Comparison of ENCODE assay signal across 33 cellular contexts in the genomic region with DNA sequence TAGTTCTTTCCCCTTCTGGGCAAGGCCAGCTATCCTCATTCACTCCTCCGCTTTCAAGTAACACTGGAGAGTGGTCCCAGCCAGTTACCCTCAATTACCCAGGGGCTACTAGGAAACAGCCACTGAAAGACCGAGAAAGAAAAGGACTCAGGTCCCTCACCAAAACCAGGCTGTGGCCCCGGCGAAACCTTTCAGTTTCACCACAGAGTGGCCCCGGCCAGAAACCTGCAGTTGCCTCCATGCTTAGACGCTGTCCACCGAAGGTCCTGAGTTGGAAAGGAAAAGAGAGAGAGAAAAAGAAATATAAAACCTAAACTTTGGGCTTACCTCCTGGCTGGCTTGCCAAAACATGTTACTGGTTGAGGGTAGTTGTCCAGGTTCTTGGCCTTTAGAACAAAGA. TPM values are rescaled to one million over a fixed set of nuclear protein-coding genes. Genes with fewer than 3 reads are reported as not detected.
"Had no signal": no experiment of that assay in that cellular context is flagged by ENCODE, and none has a peak within 500 bp of the region (broad histone marks: within the 10 kb centered on the region; RNA-seq: fewer than 3 reads in every experiment).

No MANE protein-coding gene starts in this region.

- H3K27me3 Mint-ChIP-seq: activated naive CD4-positive, alpha-beta T cell treated with anti-CD3 and anti-CD28 coated beads, Interleukin-2, amount 10 ng/mL, durations not matched to agents 7 days and 5 days; central memory CD8-positive, alpha-beta T cell had no signal

- H3K9me3 Mint-ChIP-seq: activated CD4-positive, alpha-beta memory T cell treated with anti-CD3 and anti-CD28 coated beads for 36 hours; activated naive CD4-positive, alpha-beta T cell treated with anti-CD3 and anti-CD28 coated beads, Interleukin-2, amount 10 ng/mL, durations not matched to agents 7 days and 5 days; activated T-cell treated with anti-CD3 and anti-CD28 coated beads, Interleukin-2, amount 50 U/mL, for 4 hours; activated T-helper 1 cell treated with anti-CD3 and anti-CD28 coated beads, Interleukin-12 subunit alpha, Interleukin-12 subunit beta, Interleukin-2, Interleukin-4 antibody, amounts not matched to agents 30 ng/mL and 10 ng/mL and 1 ng/mL, durations not matched to agents 14 hours and 24 hours and 36 hours; central memory CD8-positive, alpha-beta T cell; T-helper 2 cell treated with Interferon-gamma antibody and Interleukin-4, amounts not matched to agents 5 μg/mL and 100 μg/mL, for 36 hours had no signal

- H3K27ac ChIP-seq: brain microvascular endothelial cell, cardiac muscle cell, KMS-11 had no signal

- H3K4me2 ChIP-seq: KMS-11 had no signal

- ATAC-seq: activated CD4-positive, CD25-positive, alpha-beta regulatory T cell treated with anti-CD3 and anti-CD28 coated beads, Interleukin-2, amount 50 U/mL, for 24 hours; activated T-cell treated with anti-CD3 and anti-CD28 coated beads, Interleukin-2, amount 50 U/mL, for 4 hours; Panc1; Right ventricle myocardium inferior had no signal

- H3K9ac ChIP-seq: KMS-11 had no signal

- H3K4me3 ChIP-seq: cardiac muscle cell had no signal

- H3K4me3 Mint-ChIP-seq: activated CD4-positive, alpha-beta memory T cell treated with anti-CD3 and anti-CD28 coated beads for 36 hours; activated naive CD4-positive, alpha-beta T cell treated with anti-CD3 and anti-CD28 coated beads, Interleukin-2, amount 10 ng/mL, durations not matched to agents 7 days and 5 days; activated naive CD8-positive, alpha-beta T cell; activated T-cell treated with anti-CD3 and anti-CD28 coated beads, Interleukin-2, amount 50 U/mL, for 4 hours; activated T-helper 1 cell treated with anti-CD3 and anti-CD28 coated beads, Interleukin-12 subunit alpha, Interleukin-12 subunit beta, Interleukin-2, Interleukin-4 antibody, amounts not matched to agents 30 ng/mL and 10 ng/mL and 1 ng/mL, durations not matched to agents 14 hours and 24 hours and 36 hours; central memory CD8-positive, alpha-beta T cell; T-helper 2 cell treated with Interferon-gamma antibody and Interleukin-4, amounts not matched to agents 5 μg/mL and 100 μg/mL, for 36 hours had no signal

- H3K36me3 ChIP-seq: brain microvascular endothelial cell, cardiac muscle cell had no signal

- DNase-seq: activated CD4-positive, alpha-beta memory T cell treated with anti-CD3 and anti-CD28 coated beads for 36 hours; activated CD4-positive, alpha-beta T cell treated with anti-CD3 and anti-CD28 coated beads for 4 hours; activated CD4-positive, alpha-beta T cell treated with anti-CD3 and anti-CD28 coated beads, Interleukin-2, amount 50 U/mL, for 1 hour; activated CD8-positive, alpha-beta memory T cell treated with anti-CD3 and anti-CD28 coated beads, Interleukin-2, amount 50 U/mL, for 4 hours; activated naive CD4-positive, alpha-beta T cell treated with anti-CD3 and anti-CD28 coated beads, Interleukin-2, amount 10 ng/mL, durations not matched to agents 7 days and 5 days; activated T-cell treated with anti-CD3 and anti-CD28 coated beads for 4 hours; activated T-cell treated with anti-CD3 and anti-CD28 coated beads, Interleukin-2, amount 50 U/mL, for 4 hours; amniotic stem cell; aorta; brain microvascular endothelial cell; NCI-H1105; NCI-H1417 treated with DMSO at 0.1 percent for 48 hours; NCI-H1694; NCI-H1930; NCI-H2081 treated with DMSO at 0.1 percent for 48 hours; NCI-H226; NCI-H446 treated with DMSO at 0.1 percent for 48 hours; NCI-H524; NCI-H69; NCI-H82; SIG-M5 had no signal

- H3K27ac Mint-ChIP-seq: activated CD4-positive, alpha-beta memory T cell treated with anti-CD3 and anti-CD28 coated beads for 36 hours; activated naive CD4-positive, alpha-beta T cell treated with anti-CD3 and anti-CD28 coated beads, Interleukin-2, amount 10 ng/mL, durations not matched to agents 7 days and 5 days; activated naive CD8-positive, alpha-beta T cell; activated T-helper 1 cell treated with anti-CD3 and anti-CD28 coated beads, Interleukin-12 subunit alpha, Interleukin-12 subunit beta, Interleukin-2, Interleukin-4 antibody, amounts not matched to agents 30 ng/mL and 10 ng/mL and 1 ng/mL, durations not matched to agents 14 hours and 24 hours and 36 hours; T-helper 2 cell treated with Interferon-gamma antibody and Interleukin-4, amounts not matched to agents 5 μg/mL and 100 μg/mL, for 36 hours had no signal

- H3K36me3 Mint-ChIP-seq: activated CD4-positive, alpha-beta memory T cell treated with anti-CD3 and anti-CD28 coated beads for 36 hours; activated naive CD4-positive, alpha-beta T cell treated with anti-CD3 and anti-CD28 coated beads, Interleukin-2, amount 10 ng/mL, durations not matched to agents 7 days and 5 days had no signal

- H3K27me3 ChIP-seq: brain microvascular endothelial cell had no signal

- FAIRE-seq: TTC549 had no signal

RNA-seq across cellular contexts. Expression of gene AREG, which starts 5.0 kb away (rescaled TPM):
- total RNA-seq: cardiac muscle cell, chondrocyte, SK-MEL-5 had no signal
